In genomic region chr18:6712401-6712800, GRCh38 we compare ENCODE assay signal across 1 cellular context.
TF ChIP-seq lines count a peak whose summit lies in the region.

No MANE protein-coding gene starts in this region.

TF ChIP-seq in H1, 55 proteins besides CTCF, POLR2A, EP300 and RAD21 (continued from another document):
- TF ChIP-seq USF2 (IDR thresholded peaks at IDR 0.05; ENCODE audit: low read length) = no peak
- no peak for TF ChIP-seq SIN3A (conservative IDR thresholded peaks at IDR 0.05 in 1 of 2, IDR thresholded peaks at IDR 0.05 in 1 of 2; ENCODE audit: low read depth in 1 of 2, low read length in 2 of 2)
